ENCODE assay signal across 8 cellular contexts in genomic region chr1:23216771-23217420, GRCh38. TPM values are rescaled to one million over a fixed set of nuclear protein-coding genes. Genes with fewer than 3 reads are reported as not detected.
DNase-seq lines count a peak whose midpoint lies in the region; ATAC-seq and TF ChIP-seq lines count a peak whose summit lies in the region.

No MANE protein-coding gene starts in this region.

- H3K9me3 Mint-ChIP-seq in nephron: peaks cover 2% of the 10 kb centered on the region

- peaks cover 11% of the 10 kb centered on the region for H3K4me1 ChIP-seq in ectodermal cell (ENCODE audit: control insufficient read depth, insufficient read depth, low read length)

- H3K27me3 Mint-ChIP-seq in nephron (ENCODE audit: low read depth): peaks cover 82% of the 10 kb centered on the region

- no peaks in the 10 kb centered on the region for H3K36me3 Mint-ChIP-seq in nephron (ENCODE audit: low read depth)

- no peaks in the 10 kb centered on the region for H3K9me3 ChIP-seq in ectodermal cell (ENCODE audit: control insufficient read depth, low read length)

- H3K27ac Mint-ChIP-seq in nephron: no peak overlapping the region

- WGBS in ectodermal cell, 2 experiments: 0 to 1% methylated on average over 78 of the region's 78 CpGs

- peak overlapping the region; percentile 64 for H3K4me3 ChIP-seq in ectodermal cell (ENCODE audit: insufficient read depth, low read depth, low read length)

- no peak for ATAC-seq in GM18505 (IDR thresholded peaks at IDR 0.05; ENCODE audit: unreplicated experiment)

- TF ChIP-seq POLR2A in GM18505 (IDR thresholded peaks at IDR 0.05; ENCODE audit: borderline replicate concordance, extremely low read depth, insufficient read depth, insufficient read length): no peak

- H3K27ac ChIP-seq in ectodermal cell (ENCODE audit: insufficient read depth, low read depth, low read length, poor library complexity, severe bottlenecking): no peak overlapping the region

- H3K36me3 ChIP-seq in ectodermal cell (ENCODE audit: control insufficient read depth, insufficient read depth, low read length): no peaks in the 10 kb centered on the region

- TF ChIP-seq CTCF in nephron (IDR thresholded peaks at IDR 0.05; ENCODE audit: unreplicated experiment in 3 of 3): peak; percentile 69 to 74 (median 70)

- H3K4me3 Mint-ChIP-seq in nephron: peak overlapping the region; percentile 52 to 59 (median 58)

- DNase-seq in NCI-H1436 (lab: John Stamatoyannopoulos, UW) (peak; percentile 28), NCI-H1436 treated with DMSO at 0.1 percent for 48 hours (lab: John Stamatoyannopoulos, UW) (no peak), T-helper 9 cell (peak; percentile 15), hepatic stellate cell (ENCODE audit: low spot score) (no peak), A172 (ENCODE audit: low spot score) (no peak)

- H3K27me3 ChIP-seq in ectodermal cell (ENCODE audit: control insufficient read depth, insufficient read depth, low read length, poor library complexity, severe bottlenecking): peaks cover 27% of the 10 kb centered on the region

- peaks cover 10% of the 10 kb centered on the region for H3K4me1 Mint-ChIP-seq in nephron

RNA-seq across cellular contexts. Expression of gene HTR1D, which starts 0.4 kb away (rescaled TPM):
- 4.4 TPM for polyA plus RNA-seq in ectodermal cell (2013, experiment 1 of 4)
- polyA plus RNA-seq in ectodermal cell (2013, experiment 2 of 4): 5.6 TPM
- polyA plus RNA-seq in ectodermal cell (2013, experiment 3 of 4): 3.6 TPM
- polyA plus RNA-seq in ectodermal cell (2013, experiment 4 of 4): 3.6 TPM
- total RNA-seq in A172 (2014; rRNA removed; shearing (Covaris generic)): 4.4 and 4.6 TPM in 2 replicates

RNA-seq across cellular contexts. Expression of gene LUZP1, which starts 48.2 kb away (rescaled TPM):
- 35.9 TPM for polyA plus RNA-seq in ectodermal cell (2013, experiment 1 of 4)
- polyA plus RNA-seq in ectodermal cell (2013, experiment 2 of 4): 47.3 TPM
- polyA plus RNA-seq in ectodermal cell (2013, experiment 3 of 4): 26.5 TPM
- polyA plus RNA-seq in ectodermal cell (2013, experiment 4 of 4): 30.3 TPM
- total RNA-seq in A172 (2014; rRNA removed; shearing (Covaris generic)): 22.1 and 29.4 TPM in 2 replicates

Comparison
In these comparisons a context has a peak if more than half of its experiments do, and no peak if none do; other contexts are left out.
1. DNase-seq: peak in NCI-H1436 (single experiment) and T-helper 9 cell (single experiment); none in NCI-H1436 treated with DMSO at 0.1 percent for 48 hours (single experiment), hepatic stellate cell (single experiment) and A172 (single experiment).